Comparison of ENCODE assay signal across 1 cellular context in the genomic region with DNA sequence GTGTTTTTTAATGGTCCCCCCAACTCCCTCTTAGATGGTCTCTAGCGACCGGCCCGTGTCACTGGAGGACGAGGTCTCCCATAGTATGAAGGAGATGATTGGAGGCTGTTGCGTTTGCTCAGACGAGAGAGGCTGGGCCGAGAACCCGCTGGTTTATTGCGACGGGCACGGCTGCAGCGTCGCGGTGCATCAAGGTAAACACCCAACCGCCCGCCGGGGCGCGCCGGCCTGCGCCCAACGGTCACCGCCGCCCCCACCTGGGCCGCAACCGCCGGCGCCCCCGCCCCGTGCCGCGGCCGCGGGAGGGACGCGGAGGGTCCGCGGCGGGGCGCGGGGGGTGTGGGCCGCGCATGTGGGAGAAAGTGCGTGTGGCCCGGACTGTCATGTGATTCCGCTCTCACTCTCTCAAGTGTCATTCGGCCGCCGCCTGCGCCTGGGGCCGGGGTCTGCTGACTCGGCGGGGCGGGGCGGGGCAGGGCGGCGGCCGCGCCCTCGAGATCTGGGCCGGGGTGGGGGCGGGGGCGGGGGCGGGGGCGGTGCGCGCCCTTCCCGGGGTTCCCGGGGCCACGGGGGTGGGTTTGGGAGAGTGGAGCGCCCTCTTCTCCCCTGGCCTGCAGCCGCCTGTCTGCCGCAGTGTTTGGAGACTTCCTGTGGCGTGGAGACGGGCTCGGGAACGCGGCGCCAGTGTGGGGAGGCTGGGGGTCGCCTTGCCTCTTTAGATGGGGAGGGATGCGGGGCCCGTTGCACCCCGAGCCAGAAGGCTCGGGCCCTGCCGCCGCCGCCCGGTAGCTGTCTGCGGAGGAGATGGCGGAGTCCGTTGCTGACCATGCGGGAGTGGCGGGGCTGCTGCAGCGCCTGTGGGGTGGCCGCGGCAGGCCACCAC.
TF ChIP-seq lines count a peak whose summit lies in the region.

No MANE protein-coding gene starts in this region.

TF ChIP-seq in HepG2, 621 proteins besides CTCF, POLR2A, EP300 and RAD21 (continues in another document):
- no peak for TF ChIP-seq ZUFSP (CRISPR knock-in tag; IDR thresholded peaks at IDR 0.05; ENCODE audit: borderline replicate concordance)
- TF ChIP-seq MYC (CRISPR knock-in tag; IDR thresholded peaks at IDR 0.05; ENCODE audit: borderline replicate concordance): peak; percentile 54; the same call in 1 of the 2 replicates
- no peak for TF ChIP-seq RBAK (CRISPR knock-in tag; IDR thresholded peaks at IDR 0.05)
- peak; percentile 31; the same call in 1 of the 2 replicates for TF ChIP-seq SALL2 (CRISPR knock-in tag; IDR thresholded peaks at IDR 0.05)
- TF ChIP-seq ZNF616 (CRISPR knock-in tag; IDR thresholded peaks at IDR 0.05; ENCODE audit: low read depth): 0 out of 2 replicates have a peak, but pooled peaks have one; percentile 8
- no peak for TF ChIP-seq KAT2B (IDR thresholded peaks at IDR 0.05; ENCODE audit: borderline replicate concordance, low read depth, low read length)
- TF ChIP-seq, protein P1, sequence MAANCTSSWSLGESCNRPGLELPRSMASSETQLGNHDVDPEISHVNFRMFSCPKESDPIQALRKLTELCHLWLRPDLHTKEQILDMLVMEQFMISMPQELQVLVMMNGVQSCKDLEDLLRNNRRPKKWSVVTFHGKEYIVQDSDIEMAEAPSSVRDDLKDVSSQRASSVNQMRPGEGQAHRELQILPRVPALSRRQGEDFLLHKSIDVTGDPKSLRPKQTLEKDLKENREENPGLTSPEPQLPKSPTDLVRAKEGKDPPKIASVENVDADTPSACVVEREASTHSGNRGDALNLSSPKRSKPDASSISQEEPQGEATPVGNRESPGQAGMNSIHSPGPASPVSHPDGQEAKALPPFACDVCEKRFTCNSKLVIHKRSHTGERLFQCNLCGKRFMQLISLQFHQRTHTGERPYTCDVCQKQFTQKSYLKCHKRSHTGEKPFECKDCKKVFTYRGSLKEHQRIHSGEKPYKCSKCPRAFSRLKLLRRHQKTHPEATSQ (CRISPR knock-in tag; IDR thresholded peaks at IDR 0.05; ENCODE audit: borderline replicate concordance): no peak
- TF ChIP-seq, protein P2, sequence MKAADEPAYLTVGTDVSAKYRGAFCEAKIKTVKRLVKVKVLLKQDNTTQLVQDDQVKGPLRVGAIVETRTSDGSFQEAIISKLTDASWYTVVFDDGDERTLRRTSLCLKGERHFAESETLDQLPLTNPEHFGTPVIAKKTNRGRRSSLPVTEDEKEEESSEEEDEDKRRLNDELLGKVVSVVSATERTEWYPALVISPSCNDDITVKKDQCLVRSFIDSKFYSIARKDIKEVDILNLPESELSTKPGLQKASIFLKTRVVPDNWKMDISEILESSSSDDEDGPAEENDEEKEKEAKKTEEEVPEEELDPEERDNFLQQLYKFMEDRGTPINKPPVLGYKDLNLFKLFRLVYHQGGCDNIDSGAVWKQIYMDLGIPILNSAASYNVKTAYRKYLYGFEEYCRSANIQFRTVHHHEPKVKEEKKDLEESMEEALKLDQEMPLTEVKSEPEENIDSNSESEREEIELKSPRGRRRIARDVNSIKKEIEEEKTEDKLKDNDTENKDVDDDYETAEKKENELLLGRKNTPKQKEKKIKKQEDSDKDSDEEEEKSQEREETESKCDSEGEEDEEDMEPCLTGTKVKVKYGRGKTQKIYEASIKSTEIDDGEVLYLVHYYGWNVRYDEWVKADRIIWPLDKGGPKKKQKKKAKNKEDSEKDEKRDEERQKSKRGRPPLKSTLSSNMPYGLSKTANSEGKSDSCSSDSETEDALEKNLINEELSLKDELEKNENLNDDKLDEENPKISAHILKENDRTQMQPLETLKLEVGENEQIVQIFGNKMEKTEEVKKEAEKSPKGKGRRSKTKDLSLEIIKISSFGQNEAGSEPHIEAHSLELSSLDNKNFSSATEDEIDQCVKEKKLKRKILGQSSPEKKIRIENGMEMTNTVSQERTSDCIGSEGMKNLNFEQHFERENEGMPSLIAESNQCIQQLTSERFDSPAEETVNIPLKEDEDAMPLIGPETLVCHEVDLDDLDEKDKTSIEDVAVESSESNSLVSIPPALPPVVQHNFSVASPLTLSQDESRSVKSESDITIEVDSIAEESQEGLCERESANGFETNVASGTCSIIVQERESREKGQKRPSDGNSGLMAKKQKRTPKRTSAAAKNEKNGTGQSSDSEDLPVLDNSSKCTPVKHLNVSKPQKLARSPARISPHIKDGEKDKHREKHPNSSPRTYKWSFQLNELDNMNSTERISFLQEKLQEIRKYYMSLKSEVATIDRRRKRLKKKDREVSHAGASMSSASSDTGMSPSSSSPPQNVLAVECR (CRISPR knock-in tag; IDR thresholded peaks at IDR 0.05; ENCODE audit: borderline replicate concordance): peak; percentile 79
- TF ChIP-seq ZBTB49 (CRISPR knock-in tag; IDR thresholded peaks at IDR 0.05; ENCODE audit: borderline replicate concordance): no peak
- TF ChIP-seq AKNA (CRISPR knock-in tag; IDR thresholded peaks at IDR 0.05; ENCODE audit: borderline replicate concordance): no peak
- peak; percentile 64 for TF ChIP-seq ZBTB14 (CRISPR knock-in tag; IDR thresholded peaks at IDR 0.05)
- TF ChIP-seq, protein P3, sequence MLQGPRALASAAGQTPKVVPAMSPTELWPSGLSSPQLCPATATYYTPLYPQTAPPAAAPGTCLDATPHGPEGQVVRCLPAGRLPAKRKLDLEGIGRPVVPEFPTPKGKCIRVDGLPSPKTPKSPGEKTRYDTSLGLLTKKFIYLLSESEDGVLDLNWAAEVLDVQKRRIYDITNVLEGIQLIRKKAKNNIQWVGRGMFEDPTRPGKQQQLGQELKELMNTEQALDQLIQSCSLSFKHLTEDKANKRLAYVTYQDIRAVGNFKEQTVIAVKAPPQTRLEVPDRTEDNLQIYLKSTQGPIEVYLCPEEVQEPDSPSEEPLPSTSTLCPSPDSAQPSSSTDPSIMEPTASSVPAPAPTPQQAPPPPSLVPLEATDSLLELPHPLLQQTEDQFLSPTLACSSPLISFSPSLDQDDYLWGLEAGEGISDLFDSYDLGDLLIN (CRISPR knock-in tag; IDR thresholded peaks at IDR 0.05; ENCODE audit: borderline replicate concordance): no peak
- no peak; the same call in 1 of the 2 replicates for TF ChIP-seq KLF12 (CRISPR knock-in tag; IDR thresholded peaks at IDR 0.05; ENCODE audit: borderline replicate concordance)
- TF ChIP-seq HCFC1 (IDR thresholded peaks at IDR 0.05; ENCODE audit: low read depth, low read length): no peak
- TF ChIP-seq ZNF564 (CRISPR knock-in tag; IDR thresholded peaks at IDR 0.05): no peak
- peak; percentile 48 for TF ChIP-seq KDM2A (CRISPR knock-in tag; IDR thresholded peaks at IDR 0.05; ENCODE audit: borderline replicate concordance, low read depth)
- TF ChIP-seq NR2F6 (IDR thresholded peaks at IDR 0.05): no peak
- TF ChIP-seq NR2F6 (CRISPR knock-in tag; IDR thresholded peaks at IDR 0.05): 0 out of 2 replicates have a peak, but pooled peaks have one; percentile 12
- TF ChIP-seq ZNF3 (CRISPR knock-in tag; IDR thresholded peaks at IDR 0.05): no peak
- no peak; the same call in 1 of the 2 replicates for TF ChIP-seq HDAC2 (CRISPR knock-in tag; IDR thresholded peaks at IDR 0.05)
- TF ChIP-seq, protein P4, sequence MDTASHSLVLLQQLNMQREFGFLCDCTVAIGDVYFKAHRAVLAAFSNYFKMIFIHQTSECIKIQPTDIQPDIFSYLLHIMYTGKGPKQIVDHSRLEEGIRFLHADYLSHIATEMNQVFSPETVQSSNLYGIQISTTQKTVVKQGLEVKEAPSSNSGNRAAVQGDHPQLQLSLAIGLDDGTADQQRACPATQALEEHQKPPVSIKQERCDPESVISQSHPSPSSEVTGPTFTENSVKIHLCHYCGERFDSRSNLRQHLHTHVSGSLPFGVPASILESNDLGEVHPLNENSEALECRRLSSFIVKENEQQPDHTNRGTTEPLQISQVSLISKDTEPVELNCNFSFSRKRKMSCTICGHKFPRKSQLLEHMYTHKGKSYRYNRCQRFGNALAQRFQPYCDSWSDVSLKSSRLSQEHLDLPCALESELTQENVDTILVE (CRISPR knock-in tag; IDR thresholded peaks at IDR 0.05): peak; percentile 27; the same call in 1 of the 2 replicates
- TF ChIP-seq KMT2A (CRISPR knock-in tag; IDR thresholded peaks at IDR 0.05): peak; percentile 71; the same call in 1 of the 2 replicates
- TF ChIP-seq TBX2 (CRISPR knock-in tag; IDR thresholded peaks at IDR 0.05; ENCODE audit: borderline replicate concordance): 0 out of 2 replicates have a peak, but pooled peaks have one; percentile 15
- TF ChIP-seq, protein P5, sequence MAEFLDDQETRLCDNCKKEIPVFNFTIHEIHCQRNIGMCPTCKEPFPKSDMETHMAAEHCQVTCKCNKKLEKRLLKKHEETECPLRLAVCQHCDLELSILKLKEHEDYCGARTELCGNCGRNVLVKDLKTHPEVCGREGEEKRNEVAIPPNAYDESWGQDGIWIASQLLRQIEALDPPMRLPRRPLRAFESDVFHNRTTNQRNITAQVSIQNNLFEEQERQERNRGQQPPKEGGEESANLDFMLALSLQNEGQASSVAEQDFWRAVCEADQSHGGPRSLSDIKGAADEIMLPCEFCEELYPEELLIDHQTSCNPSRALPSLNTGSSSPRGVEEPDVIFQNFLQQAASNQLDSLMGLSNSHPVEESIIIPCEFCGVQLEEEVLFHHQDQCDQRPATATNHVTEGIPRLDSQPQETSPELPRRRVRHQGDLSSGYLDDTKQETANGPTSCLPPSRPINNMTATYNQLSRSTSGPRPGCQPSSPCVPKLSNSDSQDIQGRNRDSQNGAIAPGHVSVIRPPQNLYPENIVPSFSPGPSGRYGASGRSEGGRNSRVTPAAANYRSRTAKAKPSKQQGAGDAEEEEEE (CRISPR knock-in tag; IDR thresholded peaks at IDR 0.05; ENCODE audit: borderline replicate concordance): no peak
